ENCODE assay signal across 19 cellular contexts in genomic region chr17:77501751-77502625, GRCh38.
DNase-seq lines count a peak whose midpoint lies in the region; ATAC-seq and TF ChIP-seq lines count a peak whose summit lies in the region.
"Had no signal": no experiment of that assay in that cellular context is flagged by ENCODE, and none has a peak within 500 bp of the region (broad histone marks: within the 10 kb centered on the region; RNA-seq: fewer than 3 reads in every experiment).

No MANE protein-coding gene starts in this region.

- H3K9me3 ChIP-seq in hepatocyte (ENCODE audit: low read depth), result no peaks in the 10 kb centered on the region
- no peaks in the 10 kb centered on the region for H3K9me3 ChIP-seq in thyroid gland
- H3K9me3 ChIP-seq: A549, heart left ventricle, tibial artery had no signal

- POLR2A ChIA-PET in activated CD4-positive, alpha-beta T cell treated with anti-CD3 and anti-CD28 coated beads, Interleukin-2, amount 10 ng/mL, durations not matched to agents 7 days and 5 days (lab: Charles Lee), result no interaction called here

- H3K27me3 Mint-ChIP-seq in activated CD4-positive, alpha-beta T cell treated with anti-CD3 and anti-CD28 coated beads, Interleukin-2, amount 10 ng/mL, durations not matched to agents 7 days and 5 days, result no peaks in the 10 kb centered on the region
- no peaks in the 10 kb centered on the region for H3K27me3 Mint-ChIP-seq in stimulated activated memory B cell treated with anti-CD40 and anti-IgM and Interleukin-4, amounts not matched to agents 10 μg/mL and 1 μg/mL and 100 μg/mL, for 72 hours
- H3K27me3 Mint-ChIP-seq: activated naive CD8-positive, alpha-beta T cell had no signal

- peak; percentile 10 for DNase-seq in activated CD4-positive, alpha-beta T cell treated with anti-CD3 and anti-CD28 coated beads, Interleukin-2, amount 10 ng/mL, durations not matched to agents 7 days and 5 days
- DNase-seq in activated CD4-positive, alpha-beta T cell treated with anti-CD3 and anti-CD28 coated beads, Interleukin-2, amount 50 U/mL, for 1 hour, result no peak
- peak; percentile 2 for DNase-seq in hepatocyte (ENCODE audit: low spot score)
- no peak for DNase-seq in NOMO-1 (lab: John Stamatoyannopoulos, UW; ENCODE audit: unreplicated experiment in 2 of 2)
- no peak for DNase-seq in thyroid gland
- no peak for DNase-seq in brain microvascular endothelial cell
- DNase-seq: EL, kidney, NCI-H2029 treated with DMSO at 0.1 percent for 48 hours, nucleus accumbens, PC-9 had no signal

- H3K4me1 Mint-ChIP-seq in activated CD4-positive, alpha-beta T cell treated with anti-CD3 and anti-CD28 coated beads, Interleukin-2, amount 10 ng/mL, durations not matched to agents 7 days and 5 days, result peaks cover 3% of the 10 kb centered on the region
- no peaks in the 10 kb centered on the region for H3K4me1 Mint-ChIP-seq in stimulated activated memory B cell treated with anti-CD40 and anti-IgM and Interleukin-4, amounts not matched to agents 10 μg/mL and 1 μg/mL and 100 μg/mL, for 72 hours

- no peaks in the 10 kb centered on the region for H3K79me2 ChIP-seq in hepatocyte

- in situ Hi-C loops in brain microvascular endothelial cell (cut with HindIII; ENCODE audit: low pct_ligation_motif_present, low sequenced_read_pairs), result no loop called here

- no peaks in the 10 kb centered on the region for H3K9me3 Mint-ChIP-seq in activated CD4-positive, alpha-beta T cell treated with anti-CD3 and anti-CD28 coated beads, Interleukin-2, amount 10 ng/mL, durations not matched to agents 7 days and 5 days
- no peaks in the 10 kb centered on the region for H3K9me3 Mint-ChIP-seq in stimulated activated memory B cell treated with anti-CD40 and anti-IgM and Interleukin-4, amounts not matched to agents 10 μg/mL and 1 μg/mL and 100 μg/mL, for 72 hours

- no peak for TF ChIP-seq CTCF in hepatocyte (IDR thresholded peaks at IDR 0.05; ENCODE audit: poor library complexity)
- TF ChIP-seq CTCF in thyroid gland (IDR thresholded peaks at IDR 0.05), result no peak
- no peak for TF ChIP-seq CTCF in brain microvascular endothelial cell (IDR thresholded peaks at IDR 0.05; ENCODE audit: low read depth, low read length, missing control alignments)

- H2AFZ ChIP-seq in hepatocyte, result no peak overlapping the region
- H2AFZ ChIP-seq: GM23338, PC-9 had no signal

- H3K4me3 Mint-ChIP-seq in activated CD4-positive, alpha-beta T cell treated with anti-CD3 and anti-CD28 coated beads, Interleukin-2, amount 10 ng/mL, durations not matched to agents 7 days and 5 days, result no peak overlapping the region
- H3K4me3 Mint-ChIP-seq in stimulated activated memory B cell treated with anti-CD40 and anti-IgM and Interleukin-4, amounts not matched to agents 10 μg/mL and 1 μg/mL and 100 μg/mL, for 72 hours, result no peak overlapping the region
- H3K4me3 Mint-ChIP-seq: activated naive CD8-positive, alpha-beta T cell; GM23338 had no signal

- no peaks in the 10 kb centered on the region for H3K4me1 ChIP-seq in hepatocyte (ENCODE audit: insufficient read depth)
- H3K4me1 ChIP-seq in thyroid gland, result no peaks in the 10 kb centered on the region
- H3K4me1 ChIP-seq: A549, heart left ventricle, tibial artery had no signal

- no peaks in the 10 kb centered on the region for H3K27me3 ChIP-seq in hepatocyte
- H3K27me3 ChIP-seq in thyroid gland, result no peaks in the 10 kb centered on the region
- no peaks in the 10 kb centered on the region for H3K27me3 ChIP-seq in brain microvascular endothelial cell (replicated peaks)
- H3K27me3 ChIP-seq: heart left ventricle, tibial artery had no signal

- 94% methylated on average over 16 of the region's 16 CpGs for WGBS in hepatocyte (ENCODE audit: low lambda C conversion rate, missing lambda C conversion rate)
- 90 to 93% methylated on average over 14 to 16 of the region's 16 CpGs for WGBS in thyroid gland, 2 donors

- H3K9me2 ChIP-seq in hepatocyte (replicated peaks; ENCODE audit: insufficient read depth), result no peaks in the 10 kb centered on the region

- H3K27ac Mint-ChIP-seq in activated CD4-positive, alpha-beta T cell treated with anti-CD3 and anti-CD28 coated beads, Interleukin-2, amount 10 ng/mL, durations not matched to agents 7 days and 5 days, result no peak overlapping the region
- H3K27ac Mint-ChIP-seq in stimulated activated memory B cell treated with anti-CD40 and anti-IgM and Interleukin-4, amounts not matched to agents 10 μg/mL and 1 μg/mL and 100 μg/mL, for 72 hours, result no peak overlapping the region
- H3K27ac Mint-ChIP-seq: GM23338 had no signal

- CTCF ChIA-PET in activated CD4-positive, alpha-beta T cell treated with anti-CD3 and anti-CD28 coated beads, Interleukin-2, amount 10 ng/mL, durations not matched to agents 7 days and 5 days (lab: Charles Lee), result interaction anchor here (0.7 to 1.4 kb wide), 5 partner anchors 38 to 1230 kb away, joined by 3 to 10 read pairs (median 4); no protein-coding TSS in a partner anchor

- TF ChIP-seq POLR2A in GM18505 (IDR thresholded peaks at IDR 0.05; ENCODE audit: borderline replicate concordance, extremely low read depth, insufficient read depth, insufficient read length) (peak; percentile 29), thyroid gland (IDR thresholded peaks at IDR 0.05) (no peak)

- no peak for ATAC-seq in GM18505 (IDR thresholded peaks at IDR 0.05; ENCODE audit: unreplicated experiment)
- ATAC-seq in stimulated activated memory B cell treated with anti-CD40 and anti-IgM and Interleukin-4, amounts not matched to agents 10 μg/mL and 1 μg/mL and 100 μg/mL, for 72 hours, result peak; percentile 21
- ATAC-seq: GM23338, heart left ventricle had no signal

- no peak overlapping the region for H3K4me3 ChIP-seq in hepatocyte
- no peak overlapping the region for H3K4me3 ChIP-seq in thyroid gland (replicated peaks in 1 of 3)
- H3K4me3 ChIP-seq in brain microvascular endothelial cell (ENCODE audit: low read depth, low read length), result no peak overlapping the region
- H3K4me3 ChIP-seq: A549, GM23338, heart left ventricle, PC-9, tibial artery had no signal

- H3K36me3 Mint-ChIP-seq in activated CD4-positive, alpha-beta T cell treated with anti-CD3 and anti-CD28 coated beads, Interleukin-2, amount 10 ng/mL, durations not matched to agents 7 days and 5 days (ENCODE audit: low read depth), result peaks cover 26% of the 10 kb centered on the region
- H3K36me3 Mint-ChIP-seq in stimulated activated memory B cell treated with anti-CD40 and anti-IgM and Interleukin-4, amounts not matched to agents 10 μg/mL and 1 μg/mL and 100 μg/mL, for 72 hours, result peaks cover 31% of the 10 kb centered on the region
- H3K36me3 Mint-ChIP-seq: activated naive CD8-positive, alpha-beta T cell had no signal

- no peak overlapping the region for H3K4me2 ChIP-seq in hepatocyte
- H3K4me2 ChIP-seq: A549, GM23338, PC-9 had no signal

- H3K27ac ChIP-seq in hepatocyte (no peak overlapping the region), thyroid gland (no peak overlapping the region), brain microvascular endothelial cell (no peak overlapping the region)
- H3K27ac ChIP-seq: A549, C4-2B, heart left ventricle, PC-9, tibial artery had no signal

- no peaks in the 10 kb centered on the region for H4K20me1 ChIP-seq in hepatocyte (ENCODE audit: insufficient read depth, poor library complexity, severe bottlenecking)

- H3K36me3 ChIP-seq in hepatocyte (replicated peaks; ENCODE audit: insufficient read depth, low read depth) (no peaks in the 10 kb centered on the region), thyroid gland (no peaks in the 10 kb centered on the region), brain microvascular endothelial cell (replicated peaks) (peaks cover 44% of the 10 kb centered on the region)

- intact Hi-C loops in thyroid gland (cut with DNase I), result no loop called here

Comparison
In these comparisons a context has a peak if more than half of its experiments do, and no peak if none do; other contexts are left out.
1. DNase-seq: peak in activated CD4-positive, alpha-beta T cell treated with anti-CD3 and anti-CD28 coated beads, Interleukin-2, amount 10 ng/mL, durations not matched to agents 7 days and 5 days (single experiment) and hepatocyte (single experiment); none in activated CD4-positive, alpha-beta T cell treated with anti-CD3 and anti-CD28 coated beads, Interleukin-2, amount 50 U/mL, for 1 hour (single experiment), NOMO-1 (0 of 2), thyroid gland (0 of 2) and brain microvascular endothelial cell (single experiment).